In genomic region chr17:34227293-34227692, GRCh38 we compare ENCODE assay signal across 14 cellular contexts. TPM values are rescaled to one million over a fixed set of nuclear protein-coding genes. Genes with fewer than 3 reads are reported as not detected.
"Had no signal": no experiment of that assay in that cellular context is flagged by ENCODE, and none has a peak within 500 bp of the region (broad histone marks: within the 10 kb centered on the region; RNA-seq: fewer than 3 reads in every experiment).

No MANE protein-coding gene starts in this region.

RNA-seq across cellular contexts. Expression of gene CCL7, which starts 42.7 kb away (rescaled TPM):
- total RNA-seq: cerebellum, endodermal cell, esophagus mucosa, esophagus squamous epithelium, gastrocnemius medialis, glomerular endothelial cell, kidney epithelial cell, left cardiac atrium, left ventricle myocardium inferior, liver, lung microvascular endothelial cell, mucosa of gallbladder had no signal

RNA-seq across cellular contexts. Expression of gene CCL11, which starts 58.2 kb away (rescaled TPM):
- total RNA-seq: cerebellum, dermis microvascular lymphatic vessel endothelial cell, endodermal cell, gastrocnemius medialis, glomerular endothelial cell, kidney epithelial cell, liver, lung microvascular endothelial cell, mononuclear cell had no signal
